In the genomic region with DNA sequence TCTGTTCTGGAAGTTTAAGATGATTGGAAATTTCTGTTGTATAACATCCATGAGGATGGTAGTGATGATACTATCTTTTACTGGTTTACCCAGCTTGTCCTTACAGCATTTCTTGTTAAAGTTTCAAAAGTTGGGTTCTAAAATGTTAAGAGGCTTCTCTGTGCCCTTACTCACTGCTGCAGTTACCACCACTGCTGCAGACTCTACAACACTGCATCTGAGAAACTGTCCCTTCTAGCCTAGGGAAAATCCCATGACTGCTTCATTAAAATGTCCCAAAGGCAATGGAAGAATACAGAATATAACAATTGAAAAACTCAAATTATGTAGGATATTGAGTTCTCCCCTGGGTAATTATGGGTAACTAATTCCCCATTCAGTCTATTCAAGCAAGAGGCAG, we compare ENCODE assay signal across 1 cellular context.
TF ChIP-seq lines count a peak whose summit lies in the region.

No MANE protein-coding gene starts in this region.

TF ChIP-seq in H1, 55 proteins besides CTCF, POLR2A, EP300 and RAD21 (continued from another document):
- no peak for TF ChIP-seq RNF2 (IDR thresholded peaks at IDR 0.05; ENCODE audit: borderline replicate concordance, low read depth, low read length, missing control alignments, poor library complexity, severe bottlenecking)
- no peak for TF ChIP-seq MAFK (IDR thresholded peaks at IDR 0.05; ENCODE audit: low read depth, low read length)
- TF ChIP-seq ATF3 (IDR thresholded peaks at IDR 0.05; ENCODE audit: insufficient read depth, low read depth, low read length), result no peak
